ENCODE assay signal across 11 cellular contexts in the genomic region with DNA sequence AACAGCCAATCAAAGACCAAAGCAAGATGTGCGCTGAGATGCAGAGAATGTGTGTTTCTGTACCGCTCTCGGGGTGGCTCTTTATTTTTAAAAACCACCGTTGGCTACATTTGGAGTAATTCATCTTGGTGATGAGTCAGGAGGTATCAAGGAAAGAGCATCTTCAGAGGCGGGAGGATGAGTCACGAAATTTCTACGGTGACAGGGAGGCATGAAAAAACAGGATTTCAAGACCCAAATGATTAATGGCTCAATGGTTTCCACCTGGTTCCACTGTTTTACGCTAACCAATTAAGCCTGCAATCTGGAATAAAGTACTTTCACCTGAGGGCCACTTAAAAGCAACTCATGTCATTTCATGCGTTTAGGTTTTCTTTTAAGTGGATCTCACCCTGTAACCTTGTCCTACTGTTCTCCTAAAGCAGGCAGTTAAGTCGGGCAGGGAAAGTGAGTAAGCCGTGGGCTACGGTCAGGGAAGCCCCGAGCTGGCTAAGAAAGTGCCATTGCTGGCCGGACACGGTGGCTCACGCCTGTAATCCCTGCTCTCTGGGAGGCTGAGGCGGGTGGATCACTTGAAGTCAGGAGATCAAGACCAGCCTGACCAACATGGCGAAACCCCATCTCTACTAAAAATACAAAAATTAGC.
DNase-seq lines count a peak whose midpoint lies in the region; ATAC-seq, FAIRE-seq and TF ChIP-seq lines count a peak whose summit lies in the region.
"Had no signal": no experiment of that assay in that cellular context is flagged by ENCODE, and none has a peak within 500 bp of the region (broad histone marks: within the 10 kb centered on the region; RNA-seq: fewer than 3 reads in every experiment).

No MANE protein-coding gene starts in this region.

- no peaks in the 10 kb centered on the region for H3K79me2 ChIP-seq in K562 (ENCODE audit: control insufficient read depth, insufficient read depth, low read length)

- TF ChIP-seq RAD21 in K562 (CRISPR knock-in tag; conservative IDR thresholded peaks at IDR 0.05 in 1 of 2, IDR thresholded peaks at IDR 0.05 in 1 of 2): no peak

- intact Hi-C loops in K562 (cut with micrococcal nuclease) (no loop called here), right cardiac atrium (cut with DNase I) (no loop called here)

- H3K4me3 ChIP-seq in K562 (no peak overlapping the region), right cardiac atrium (ENCODE audit: low read length) (no peak overlapping the region)
- H3K4me3 ChIP-seq: tibial nerve had no signal

- H3K9ac ChIP-seq in K562 (ENCODE audit: insufficient read depth in 1 of 2, low read depth in 2 of 2, low read length in 2 of 2): no peak overlapping the region

- ATAC-seq in K562 (no peak), HG03354 (IDR thresholded peaks at IDR 0.05; ENCODE audit: poor library complexity, severe bottlenecking, unreplicated experiment) (no peak), right cardiac atrium (no peak)

- H3K4me2 ChIP-seq in K562 (ENCODE audit: insufficient read depth, low read length): no peak overlapping the region

- in situ Hi-C loops in K562 (cut with MboI): no loop called here

- DNase-seq in NCI-H510A treated with DMSO at 0.1 percent for 48 hours (lab: John Stamatoyannopoulos, UW): peak; percentile 52
- DNase-seq in NCI-H510A (lab: John Stamatoyannopoulos, UW): no peak
- peak; percentile 44 for DNase-seq in NCI-H2107 (lab: John Stamatoyannopoulos, UW)
- peak in 3 of 4 experiments; percentile 13 to 20 (median 17) for DNase-seq in K562 (ENCODE audit: extremely low read depth in 1 of 4, low spot score in 3 of 4)
- DNase-seq in putamen (ENCODE audit: low spot score): peak; percentile 21
- no peak for DNase-seq in NCI-H774 (lab: John Stamatoyannopoulos, UW)
- DNase-seq in right cardiac atrium: no peak
- DNase-seq: effector memory CD4-positive, alpha-beta T cell had no signal

- BruUV-seq in K562 (replicated peaks; lab: Mats Ljungman, UMichigan): no TSS peak

- CTCF ChIA-PET in K562 (lab: Yijun Ruan, JAX; ENCODE audit: low intra/inter-chr PET ratio): no interaction called here

- no peak for TF ChIP-seq CTCF in K562 (IDR thresholded peaks at IDR 0.05 in 2 of 3, conservative IDR thresholded peaks at IDR 0.05 in 1 of 3; ENCODE audit: insufficient read depth in 2 of 3, low read depth in 1 of 3, low read length in 3 of 3)

- FAIRE-seq in K562 (lab: Jason Lieb, UNC): no peak
- FAIRE-seq: kidney had no signal

- H3K27ac ChIP-seq in K562 (ENCODE audit: extremely low read depth, low read depth, low read length) (no peak overlapping the region), right cardiac atrium (ENCODE audit: low read length) (no peak overlapping the region)
- H3K27ac ChIP-seq: tibial nerve had no signal

- TF ChIP-seq POLR2A in K562 (conservative IDR thresholded peaks at IDR 0.05): no peak

- H3K27me3 ChIP-seq in K562 (ENCODE audit: control insufficient read depth in 2 of 2, insufficient read depth in 2 of 2, low read length in 2 of 2) (peaks cover 26 to 72% of the 10 kb centered on the region in 2 experiments; a peak in 4 of 5 replicates), right cardiac atrium (ENCODE audit: control insufficient read depth, insufficient read depth) (no peaks in the 10 kb centered on the region)

- H3K9me3 ChIP-seq in K562 (replicated peaks; ENCODE audit: control insufficient read depth, insufficient read depth, low read depth, low read length) (no peaks in the 10 kb centered on the region), right cardiac atrium (ENCODE audit: control insufficient read depth, low read length) (no peaks in the 10 kb centered on the region)
- H3K9me3 ChIP-seq: tibial nerve had no signal

- no peaks in the 10 kb centered on the region for H3K9me1 ChIP-seq in K562 (ENCODE audit: control insufficient read depth, insufficient read depth, low read length)

- H3K36me3 ChIP-seq in K562 (ENCODE audit: control insufficient read depth, insufficient read depth, low read length): no peaks in the 10 kb centered on the region
- H3K36me3 ChIP-seq: tibial nerve had no signal

- no peak for TF ChIP-seq EP300 in K562 (IDR thresholded peaks at IDR 0.05; ENCODE audit: low read length)

- peaks cover 0 to 12% of the 10 kb centered on the region in 2 experiments; a peak in 3 of 5 replicates for H3K4me1 ChIP-seq in K562 (replicated peaks in 1 of 2; ENCODE audit: control insufficient read depth in 2 of 2, insufficient read depth in 2 of 2, low read length in 2 of 2)
- H3K4me1 ChIP-seq in right cardiac atrium (ENCODE audit: control insufficient read depth, insufficient read depth, low read length): no peaks in the 10 kb centered on the region
- H3K4me1 ChIP-seq: tibial nerve had no signal

- no peaks in the 10 kb centered on the region for H4K20me1 ChIP-seq in K562 (replicated peaks; ENCODE audit: control insufficient read depth, insufficient read depth, low read length)

- H2AFZ ChIP-seq in K562 (ENCODE audit: low read depth, low read length): no peak overlapping the region

- POLR2A ChIA-PET in K562 (lab: Yijun Ruan, JAX): no interaction called here

- WGBS in K562 (ENCODE audit: insufficient coverage, low coverage, missing lambda C conversion rate): 3% methylated on average over 17 of the region's 18 CpGs
- 83% methylated on average over 18 of the region's 18 CpGs for WGBS in right cardiac atrium

TF ChIP-seq in K562, 482 proteins besides CTCF, POLR2A, EP300 and RAD21 (continues in another document):
- TF ChIP-seq JUND (IDR thresholded peaks at IDR 0.05; ENCODE audit: borderline replicate concordance, low read depth, low read length) (peak; percentile 70; the same call in 1 of the 2 replicates), JUND (tag; IDR thresholded peaks at IDR 0.05; ENCODE audit: borderline replicate concordance, low read depth, low read length) (0 out of 3 replicates have a peak, but pooled peaks have one; percentile 32), ETV6 (IDR thresholded peaks at IDR 0.05; ENCODE audit: borderline replicate concordance in 1 of 2, low read depth in 2 of 2, low read length in 1 of 2) (no peak), ETV6 (CRISPR knock-in tag; IDR thresholded peaks at IDR 0.05; ENCODE audit: borderline replicate concordance) (no peak), RBM14 (IDR thresholded peaks at IDR 0.05; ENCODE audit: borderline replicate concordance, insufficient read depth, low read depth, low read length) (no peak), SRF (CRISPR knock-in tag; IDR thresholded peaks at IDR 0.05) (peak in 1 of 2 experiments; percentile 63; a peak in 1 of 4 replicates), LCOR (CRISPR knock-in tag; IDR thresholded peaks at IDR 0.05) (no peak)
- TF ChIP-seq, protein P1, sequence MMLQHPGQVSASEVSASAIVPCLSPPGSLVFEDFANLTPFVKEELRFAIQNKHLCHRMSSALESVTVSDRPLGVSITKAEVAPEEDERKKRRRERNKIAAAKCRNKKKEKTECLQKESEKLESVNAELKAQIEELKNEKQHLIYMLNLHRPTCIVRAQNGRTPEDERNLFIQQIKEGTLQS (IDR thresholded peaks at IDR 0.05): peak; percentile 80
- TF ChIP-seq, protein P1 (CRISPR knock-in tag; conservative IDR thresholded peaks at IDR 0.05): no peak
- TF ChIP-seq, protein P2, sequence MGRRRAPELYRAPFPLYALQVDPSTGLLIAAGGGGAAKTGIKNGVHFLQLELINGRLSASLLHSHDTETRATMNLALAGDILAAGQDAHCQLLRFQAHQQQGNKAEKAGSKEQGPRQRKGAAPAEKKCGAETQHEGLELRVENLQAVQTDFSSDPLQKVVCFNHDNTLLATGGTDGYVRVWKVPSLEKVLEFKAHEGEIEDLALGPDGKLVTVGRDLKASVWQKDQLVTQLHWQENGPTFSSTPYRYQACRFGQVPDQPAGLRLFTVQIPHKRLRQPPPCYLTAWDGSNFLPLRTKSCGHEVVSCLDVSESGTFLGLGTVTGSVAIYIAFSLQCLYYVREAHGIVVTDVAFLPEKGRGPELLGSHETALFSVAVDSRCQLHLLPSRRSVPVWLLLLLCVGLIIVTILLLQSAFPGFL (CRISPR knock-in tag; IDR thresholded peaks at IDR 0.05): no peak
- TF ChIP-seq, protein P3, sequence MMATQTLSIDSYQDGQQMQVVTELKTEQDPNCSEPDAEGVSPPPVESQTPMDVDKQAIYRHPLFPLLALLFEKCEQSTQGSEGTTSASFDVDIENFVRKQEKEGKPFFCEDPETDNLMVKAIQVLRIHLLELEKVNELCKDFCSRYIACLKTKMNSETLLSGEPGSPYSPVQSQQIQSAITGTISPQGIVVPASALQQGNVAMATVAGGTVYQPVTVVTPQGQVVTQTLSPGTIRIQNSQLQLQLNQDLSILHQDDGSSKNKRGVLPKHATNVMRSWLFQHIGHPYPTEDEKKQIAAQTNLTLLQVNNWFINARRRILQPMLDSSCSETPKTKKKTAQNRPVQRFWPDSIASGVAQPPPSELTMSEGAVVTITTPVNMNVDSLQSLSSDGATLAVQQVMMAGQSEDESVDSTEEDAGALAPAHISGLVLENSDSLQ (IDR thresholded peaks at IDR 0.05): peak; percentile 77
- TF ChIP-seq, protein P4, sequence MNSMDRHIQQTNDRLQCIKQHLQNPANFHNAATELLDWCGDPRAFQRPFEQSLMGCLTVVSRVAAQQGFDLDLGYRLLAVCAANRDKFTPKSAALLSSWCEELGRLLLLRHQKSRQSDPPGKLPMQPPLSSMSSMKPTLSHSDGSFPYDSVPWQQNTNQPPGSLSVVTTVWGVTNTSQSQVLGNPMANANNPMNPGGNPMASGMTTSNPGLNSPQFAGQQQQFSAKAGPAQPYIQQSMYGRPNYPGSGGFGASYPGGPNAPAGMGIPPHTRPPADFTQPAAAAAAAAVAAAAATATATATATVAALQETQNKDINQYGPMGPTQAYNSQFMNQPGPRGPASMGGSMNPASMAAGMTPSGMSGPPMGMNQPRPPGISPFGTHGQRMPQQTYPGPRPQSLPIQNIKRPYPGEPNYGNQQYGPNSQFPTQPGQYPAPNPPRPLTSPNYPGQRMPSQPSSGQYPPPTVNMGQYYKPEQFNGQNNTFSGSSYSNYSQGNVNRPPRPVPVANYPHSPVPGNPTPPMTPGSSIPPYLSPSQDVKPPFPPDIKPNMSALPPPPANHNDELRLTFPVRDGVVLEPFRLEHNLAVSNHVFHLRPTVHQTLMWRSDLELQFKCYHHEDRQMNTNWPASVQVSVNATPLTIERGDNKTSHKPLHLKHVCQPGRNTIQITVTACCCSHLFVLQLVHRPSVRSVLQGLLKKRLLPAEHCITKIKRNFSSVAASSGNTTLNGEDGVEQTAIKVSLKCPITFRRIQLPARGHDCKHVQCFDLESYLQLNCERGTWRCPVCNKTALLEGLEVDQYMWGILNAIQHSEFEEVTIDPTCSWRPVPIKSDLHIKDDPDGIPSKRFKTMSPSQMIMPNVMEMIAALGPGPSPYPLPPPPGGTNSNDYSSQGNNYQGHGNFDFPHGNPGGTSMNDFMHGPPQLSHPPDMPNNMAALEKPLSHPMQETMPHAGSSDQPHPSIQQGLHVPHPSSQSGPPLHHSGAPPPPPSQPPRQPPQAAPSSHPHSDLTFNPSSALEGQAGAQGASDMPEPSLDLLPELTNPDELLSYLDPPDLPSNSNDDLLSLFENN (IDR thresholded peaks at IDR 0.05; ENCODE audit: low read depth in 2 of 2, low read length in 2 of 2): no peak

Comparison
In these comparisons a context has a peak if more than half of its experiments do, and no peak if none do; other contexts are left out.
1. DNase-seq: peak in NCI-H510A treated with DMSO at 0.1 percent for 48 hours (single experiment), NCI-H2107 (single experiment), K562 (3 of 4) and putamen (single experiment); none in NCI-H510A (single experiment), NCI-H774 (single experiment) and right cardiac atrium (0 of 3).